In genomic region chr17:73316919-73317505, GRCh38 we compare ENCODE assay signal across 12 cellular contexts. TPM values are rescaled to one million over a fixed set of nuclear protein-coding genes. Genes with fewer than 3 reads are reported as not detected.
DNase-seq lines count a peak whose midpoint lies in the region; ATAC-seq and TF ChIP-seq lines count a peak whose summit lies in the region.
"Had no signal": no experiment of that assay in that cellular context is flagged by ENCODE, and none has a peak within 500 bp of the region (broad histone marks: within the 10 kb centered on the region; RNA-seq: fewer than 3 reads in every experiment).

No MANE protein-coding gene starts in this region.

- ATAC-seq in GM18498 (IDR thresholded peaks at IDR 0.05; ENCODE audit: unreplicated experiment): peak; percentile 68
- peak; percentile 62 for ATAC-seq in GM21576 (IDR thresholded peaks at IDR 0.05; ENCODE audit: unreplicated experiment)
- ATAC-seq in HG03558 (IDR thresholded peaks at IDR 0.05; ENCODE audit: extremely low read depth, unreplicated experiment): peak; percentile 47

- H3K36me3 ChIP-seq in hepatocyte (replicated peaks; ENCODE audit: insufficient read depth, low read depth): no peaks in the 10 kb centered on the region
- no peaks in the 10 kb centered on the region for H3K36me3 ChIP-seq in WERI-Rb-1

- H3K4me2 ChIP-seq in hepatocyte: no peak overlapping the region

- DNase-seq in hepatocyte (ENCODE audit: low spot score): no peak
- DNase-seq in stimulated activated CD4-positive, alpha-beta T cell treated with anti-CD3 and anti-CD28 coated beads, Interleukin-4, amount 100 ng/mL, for 4 hours: no peak
- no peak for DNase-seq in NCI-H1048 (lab: John Stamatoyannopoulos, UW)
- DNase-seq in WERI-Rb-1: no peak
- DNase-seq in RPMI8226: no peak
- DNase-seq: activated CD4-positive, alpha-beta T cell treated with anti-CD3 and anti-CD28 coated beads, Interleukin-2, amount 50 U/mL, for 1 hour; Kasumi-1 had no signal

- 78% methylated on average over 7 of the region's 8 CpGs for WGBS in hepatocyte (ENCODE audit: low lambda C conversion rate, missing lambda C conversion rate)

- H3K4me3 ChIP-seq in hepatocyte (no peak overlapping the region), WERI-Rb-1 (ENCODE audit: low read depth, low read length) (no peak overlapping the region)

- no peaks in the 10 kb centered on the region for H3K9me2 ChIP-seq in hepatocyte (replicated peaks; ENCODE audit: insufficient read depth)

- H2AFZ ChIP-seq in hepatocyte: no peak overlapping the region

- H3K27me3 ChIP-seq in hepatocyte: no peaks in the 10 kb centered on the region
- H3K27me3 ChIP-seq in WERI-Rb-1 (ENCODE audit: insufficient read depth, low read depth, severe bottlenecking): no peaks in the 10 kb centered on the region

- peak overlapping the region; percentile 66 for H3K27ac ChIP-seq in hepatocyte
- H3K27ac ChIP-seq in WERI-Rb-1: no peak overlapping the region

- H3K79me2 ChIP-seq in hepatocyte: no peaks in the 10 kb centered on the region

- no peaks in the 10 kb centered on the region for H4K20me1 ChIP-seq in hepatocyte (ENCODE audit: insufficient read depth, poor library complexity, severe bottlenecking)

- H3K9me3 ChIP-seq in hepatocyte (ENCODE audit: low read depth): no peaks in the 10 kb centered on the region
- H3K9me3 ChIP-seq in WERI-Rb-1 (ENCODE audit: severe bottlenecking): no peaks in the 10 kb centered on the region

- TF ChIP-seq CTCF in hepatocyte (IDR thresholded peaks at IDR 0.05; ENCODE audit: poor library complexity) (no peak), WERI-Rb-1 (IDR thresholded peaks at IDR 0.05; ENCODE audit: low read depth, low read length) (no peak)

- peaks cover 32% of the 10 kb centered on the region for H3K4me1 ChIP-seq in hepatocyte (ENCODE audit: insufficient read depth)

RNA-seq across cellular contexts. Expression of gene CDC42EP4, which starts 5.2 kb away (rescaled TPM):
- 61.2 and 62.4 TPM in 2 replicates for total RNA-seq in hepatocyte
- 74.5 and 82.7 TPM in 2 replicates for polyA plus RNA-seq in hepatocyte

RNA-seq across cellular contexts. Expression of gene CPSF4L, which starts 55.3 kb away (rescaled TPM):
- not detected in 2 replicates for total RNA-seq in hepatocyte
- 0.34 TPM in 1 of 2 replicates, not detected in the other for polyA plus RNA-seq in hepatocyte
- total RNA-seq: epithelial cell of proximal tubule had no signal
- polyA plus RNA-seq: thymus had no signal
